ENCODE assay signal across 8 cellular contexts in the genomic region with DNA sequence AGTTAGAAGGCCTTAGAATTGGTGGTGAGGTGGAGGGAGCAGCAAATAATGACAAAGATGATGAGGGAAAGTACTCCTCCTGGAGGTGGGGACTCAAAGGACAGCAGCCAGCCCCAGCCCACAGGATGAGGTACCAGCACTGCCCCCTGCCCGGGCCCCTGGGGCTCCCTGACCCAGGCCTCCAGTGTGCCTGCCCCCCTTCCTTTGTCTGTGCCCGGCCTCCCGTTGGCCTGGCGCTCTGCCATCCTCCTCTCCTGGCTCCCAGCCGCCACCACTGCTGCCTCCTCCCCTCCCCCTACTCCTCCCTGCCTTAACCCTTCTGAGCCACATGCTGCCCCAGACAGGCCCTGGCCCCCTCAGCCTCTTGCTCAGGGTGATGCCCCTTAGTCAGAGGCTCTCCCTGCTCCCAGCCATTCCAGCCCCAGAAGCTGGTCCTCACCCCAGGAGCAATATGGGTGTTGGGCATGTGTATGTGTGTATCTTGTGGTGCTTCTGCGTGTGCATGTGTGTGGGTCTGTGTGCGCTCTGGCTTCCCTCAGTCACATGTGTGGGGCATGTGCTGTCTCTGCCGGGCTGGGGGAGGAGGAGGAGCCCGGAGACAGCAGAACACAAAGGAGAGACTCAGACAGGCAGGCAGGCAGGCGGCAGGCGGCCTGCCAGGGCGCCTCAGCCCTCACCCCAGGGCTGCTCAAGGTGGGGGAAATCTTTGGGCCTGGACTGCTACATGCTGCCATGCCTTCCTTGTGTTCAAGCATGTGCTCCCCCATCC. TPM values are rescaled to one million over a fixed set of nuclear protein-coding genes. Genes with fewer than 3 reads are reported as not detected.
DNase-seq lines count a peak whose midpoint lies in the region; ATAC-seq, FAIRE-seq and TF ChIP-seq lines count a peak whose summit lies in the region.

No MANE protein-coding gene starts in this region.

- H3K27ac ChIP-seq in VCaP (peak overlapping the region; percentile 86), keratinocyte (ENCODE audit: control insufficient read depth, insufficient read depth, low read length) (peak overlapping the region; percentile 87), spleen (peak overlapping the region; percentile 92 to 99 (median 96))

- TF ChIP-seq CTCF in GM12873 (IDR thresholded peaks at IDR 0.05; ENCODE audit: insufficient read depth, low read depth, low read length, missing control alignments) (peak; percentile 30), VCaP (conservative IDR thresholded peaks at IDR 0.05) (peak; percentile 22; the same call in 1 of the 2 replicates), keratinocyte (optimal IDR thresholded peaks at IDR 0.05 in 1 of 3, IDR thresholded peaks at IDR 0.05 in 1 of 3, conservative IDR thresholded peaks at IDR 0.05 in 1 of 3; ENCODE audit: extremely low read depth in 1 of 3, insufficient read depth in 2 of 3, low read length in 3 of 3) (peak; percentile 11 to 37 (median 14)), spleen (IDR thresholded peaks at IDR 0.05 in 8 of 11, conservative IDR thresholded peaks at IDR 0.05 in 3 of 11) (peak in 4 of 11 experiments; percentile 16 to 36 (median 21))

- intact Hi-C loops in spleen (cut with DNase I; ENCODE audit: low total_unique reads), result loop anchor here (10.0 kb wide), 1 partner anchor 53 kb away; a partner anchor contains a TSS

- peak overlapping the region; percentile 88 for H3K9ac ChIP-seq in keratinocyte (ENCODE audit: control insufficient read depth, extremely low read depth, insufficient read depth, low read length)

- FAIRE-seq in keratinocyte (lab: Jason Lieb, UNC), result peak; percentile 56

- no peaks in the 10 kb centered on the region for H4K20me1 ChIP-seq in keratinocyte (ENCODE audit: control insufficient read depth, extremely low read depth, insufficient read depth, low read length)

- dilution Hi-C loops in keratinocyte (cut with MboI; ENCODE audit: extremely low pct_ligation_motif_present, low sequenced_read_pairs), result no loop called here

- TF ChIP-seq POLR2A in spleen (IDR thresholded peaks at IDR 0.05), result no peak

- H3K79me2 ChIP-seq in keratinocyte (ENCODE audit: control insufficient read depth, insufficient read depth, low read length), result peaks cover 65% of the 10 kb centered on the region

- DNase-seq in NCI-H2029 treated with DMSO at 0.1 percent for 48 hours (lab: John Stamatoyannopoulos, UW), result peak; percentile 58
- peak; percentile 74 for DNase-seq in central memory CD4-positive, alpha-beta T cell
- DNase-seq in keratinocyte (ENCODE audit: low read depth, low spot score), result peak; percentile 65
- DNase-seq in spleen, result peak; percentile 88

- ATAC-seq in GM19467 (IDR thresholded peaks at IDR 0.05; ENCODE audit: unreplicated experiment) (no peak), GM21447 (IDR thresholded peaks at IDR 0.05; ENCODE audit: unreplicated experiment) (no peak)

- 2 to 16% (median 13%) methylated on average over 5 to 12 of the region's 12 CpGs for whole genome bisulfite sequencing in spleen, 5 donors

- H3K36me3 ChIP-seq in keratinocyte (ENCODE audit: control insufficient read depth in 2 of 2, extremely low read depth in 1 of 2, insufficient read depth in 2 of 2, low read length in 2 of 2) (no peaks in the 10 kb centered on the region), spleen (no peaks in the 10 kb centered on the region)

- H3K4me1 ChIP-seq in keratinocyte (ENCODE audit: control insufficient read depth, extremely low read depth, insufficient read depth, low read length) (peaks cover 67% of the 10 kb centered on the region), spleen (peaks cover 55 to 91% (median 77%) of the 10 kb centered on the region in 6 donors)

- peak overlapping the region; percentile 95 for H3K4me2 ChIP-seq in keratinocyte (ENCODE audit: control insufficient read depth, extremely low read depth, insufficient read depth, low read depth, low read length)

- no peaks in the 10 kb centered on the region for H3K9me1 ChIP-seq in keratinocyte (ENCODE audit: control insufficient read depth, extremely low read depth, insufficient read depth, low read length)

- peak overlapping the region; percentile 58 for H2AFZ ChIP-seq in keratinocyte (ENCODE audit: control insufficient read depth, low read length)

- H3K27me3 ChIP-seq in keratinocyte (ENCODE audit: control insufficient read depth, extremely low read depth, insufficient read depth, low read length), result no peaks in the 10 kb centered on the region
- no peaks in the 10 kb centered on the region for H3K27me3 ChIP-seq in spleen (replicated peaks in 1 of 7)

- H3K4me3 ChIP-seq in keratinocyte (ENCODE audit: control insufficient read depth in 2 of 3, extremely low read depth in 1 of 3, insufficient read depth in 2 of 3, low read depth in 1 of 3, low read length in 3 of 3) (peak overlapping the region in 2 of 3 experiments; percentile 9 to 34), spleen (peak overlapping the region in 6 of 8 donors; percentile 13 to 97 (median 76))

- H3K9me3 ChIP-seq in keratinocyte (ENCODE audit: control insufficient read depth, low read depth, low read length) (no peaks in the 10 kb centered on the region), spleen (no peaks in the 10 kb centered on the region)

RNA-seq across cellular contexts. Expression of a gene that starts 2.6 kb away (rescaled TPM):
- polyA plus RNA-seq in keratinocyte (71.7 to 166 TPM (median 97.3 TPM) in 3 replicates), spleen (10 to 100 TPM; 22.5 to 50.2 (median 25.4) TPM)
- 23.5 TPM for polyA plus RNA-seq in keratinocyte (2011; ENCODE audit: low read depth)
- 57.6 and 69.3 TPM in 2 replicates for polyA plus RNA-seq in keratinocyte (2011; cell fraction: cytosol; rRNA removed)
- polyA plus RNA-seq in keratinocyte (2011; cell fraction: nucleus; rRNA removed), result 344 and 409 TPM in 2 replicates
- polyA plus RNA-seq in keratinocyte (2012; ENCODE audit: low replicate concordance), result 59.9 and 64.4 TPM in 2 replicates
- polyA minus RNA-seq in keratinocyte, result 179 to 205 TPM (median 190 TPM) in 3 replicates
- 107 TPM for polyA minus RNA-seq in keratinocyte (2011; cell fraction: cytosol; rRNA and poly(A)+ RNA removed)
- polyA minus RNA-seq in keratinocyte (2011; cell fraction: nucleus; rRNA and poly(A)+ RNA removed), result 104 and 137 TPM in 2 replicates
- 10 to 100 TPM; 59.3 to 89.9 (median 71.1) TPM for total RNA-seq in spleen

RNA-seq across cellular contexts. Expression of a gene that starts 15.3 kb away (rescaled TPM):
- polyA plus RNA-seq in keratinocyte, result 12.9 to 31.0 TPM (median 17.9 TPM) in 3 replicates
- polyA plus RNA-seq in keratinocyte (2011; ENCODE audit: low read depth), result 16.0 TPM
- polyA plus RNA-seq in keratinocyte (2011; cell fraction: cytosol; rRNA removed), result 14.2 and 17.1 TPM in 2 replicates
- polyA plus RNA-seq in keratinocyte (2011; cell fraction: nucleus; rRNA removed), result 70.5 and 71.2 TPM in 2 replicates
- polyA plus RNA-seq in keratinocyte (2012; ENCODE audit: low replicate concordance), result 33.2 and 39.2 TPM in 2 replicates
- 28.1 to 117 TPM (median 35.9 TPM) in 3 replicates for polyA minus RNA-seq in keratinocyte
- polyA minus RNA-seq in keratinocyte (2011; cell fraction: cytosol; rRNA and poly(A)+ RNA removed), result 27.6 TPM
- polyA minus RNA-seq in keratinocyte (2011; cell fraction: nucleus; rRNA and poly(A)+ RNA removed), result 32.9 and 36.4 TPM in 2 replicates
- total RNA-seq in spleen, result 10 to 100 TPM; 22.3 to 52.5 (median 30.9) TPM
- polyA plus RNA-seq in spleen, result 10 to 100 TPM; 12.1 to 22.0 (median 15.4) TPM

RNA-seq across cellular contexts. Expression of a gene that starts 34.6 kb away (rescaled TPM):
- polyA plus RNA-seq in keratinocyte (76.2 to 195 TPM (median 126 TPM) in 3 replicates), spleen (10 to 100 TPM; 24.6 to 36.1 (median 34.8) TPM)
- 45.3 TPM for polyA plus RNA-seq in keratinocyte (2011; ENCODE audit: low read depth)
- 119 and 132 TPM in 2 replicates for polyA plus RNA-seq in keratinocyte (2011; cell fraction: cytosol; rRNA removed)
- 133 and 187 TPM in 2 replicates for polyA plus RNA-seq in keratinocyte (2011; cell fraction: nucleus; rRNA removed)
- polyA plus RNA-seq in keratinocyte (2012; ENCODE audit: low replicate concordance), result 48.3 and 103 TPM in 2 replicates
- polyA minus RNA-seq in keratinocyte, result 36.8 to 101 TPM (median 48.8 TPM) in 3 replicates
- 58.7 TPM for polyA minus RNA-seq in keratinocyte (2011; cell fraction: cytosol; rRNA and poly(A)+ RNA removed)
- 36.8 and 63.9 TPM in 2 replicates for polyA minus RNA-seq in keratinocyte (2011; cell fraction: nucleus; rRNA and poly(A)+ RNA removed)
- 10 to 100 TPM; 37.2 to 60.0 (median 42.3) TPM for total RNA-seq in spleen

RNA-seq across cellular contexts. Expression of a gene that starts 52.4 kb away (rescaled TPM):
- polyA plus RNA-seq in keratinocyte (8.6 to 15.7 TPM (median 13.3 TPM) in 3 replicates), spleen (10 to 100 TPM in 2 of 3 donors, 1 to 10 TPM in 1; 7.2 to 14.1 (median 10.8) TPM)
- 3.0 TPM for polyA plus RNA-seq in keratinocyte (2011; ENCODE audit: low read depth)
- polyA plus RNA-seq in keratinocyte (2011; cell fraction: cytosol; rRNA removed), result 6.1 and 12.0 TPM in 2 replicates
- 13.3 and 19.3 TPM in 2 replicates for polyA plus RNA-seq in keratinocyte (2011; cell fraction: nucleus; rRNA removed)
- 10.1 and 21.5 TPM in 2 replicates for polyA plus RNA-seq in keratinocyte (2012; ENCODE audit: low replicate concordance)
- 15.5 to 21.3 TPM (median 21.3 TPM) in 3 replicates for polyA minus RNA-seq in keratinocyte
- 29.0 TPM for polyA minus RNA-seq in keratinocyte (2011; cell fraction: cytosol; rRNA and poly(A)+ RNA removed)
- polyA minus RNA-seq in keratinocyte (2011; cell fraction: nucleus; rRNA and poly(A)+ RNA removed), result 19.7 and 21.6 TPM in 2 replicates
- 10 to 100 TPM; 15.9 to 29.5 (median 21.9) TPM for total RNA-seq in spleen
